In genomic region chr9:95845751-95846150, GRCh38 we compare ENCODE assay signal across 26 cellular contexts.
"Had no signal": no experiment of that assay in that cellular context is flagged by ENCODE, and none has a peak within 500 bp of the region (broad histone marks: within the 10 kb centered on the region; RNA-seq: fewer than 3 reads in every experiment).

No MANE protein-coding gene starts in this region.

- H3K4me3 Mint-ChIP-seq: naive thymus-derived CD4-positive, alpha-beta T cell; natural killer cell treated with Interleukin-12 subunit alpha and Interleukin-12 subunit beta and Interleukin-15 and Interleukin-18, amount 100 ng/mL, for 72 hours; stimulated activated effector memory CD8-positive, alpha-beta T cell treated with anti-CD3 and anti-CD28 coated beads, Interleukin-12 subunit alpha, Interleukin-12 subunit beta, amount 100 ng/mL, for 72 hours; stimulated activated naive CD8-positive, alpha-beta T cell treated with anti-CD3 and anti-CD28 coated beads, Interleukin-15, Interleukin-2, amounts not matched to agents 100 ng/mL and 50 ng/mL, for 24 hours had no signal

- H3K4me3 ChIP-seq: left ventricle myocardium inferior, lung, mucosa of descending colon, ovary, right atrium auricular region, right lobe of liver, skin epidermis, suprapubic skin, thoracic aorta, tibial artery, upper lobe of right lung had no signal

- H3K27me3 Mint-ChIP-seq: natural killer cell treated with Interleukin-12 subunit alpha and Interleukin-12 subunit beta and Interleukin-15 and Interleukin-18, amount 100 ng/mL, for 72 hours; progenitor cell of endocrine pancreas; stimulated activated naive CD8-positive, alpha-beta T cell treated with anti-CD3 and anti-CD28 coated beads, Interleukin-15, Interleukin-2, amounts not matched to agents 100 ng/mL and 50 ng/mL, for 24 hours had no signal

- H3K4me1 ChIP-seq: left ventricle myocardium inferior, right atrium auricular region, right lobe of liver, suprapubic skin, upper lobe of right lung had no signal

- FAIRE-seq: urothelium cell line had no signal

- DNase-seq: islet precursor cell; left ventricle myocardium inferior; mesendoderm; midbrain; mucosa of descending colon; naive thymus-derived CD4-positive, alpha-beta T cell; ovary; right lobe of liver; stimulated activated CD4-positive, alpha-beta T cell treated with anti-CD3 and anti-CD28 coated beads, Interleukin-12 subunit alpha, Interleukin-12 subunit beta, amount 100 ng/mL, for 4 hours; stimulated activated CD4-positive, alpha-beta T cell treated with anti-CD3 and anti-CD28 coated beads, Interleukin-15, amount 100 ng/mL, for 24 hours; stimulated activated CD4-positive, alpha-beta T cell treated with anti-CD3 and anti-CD28 coated beads, Interleukin-2, amount 100 ng/mL, for 24 hours; stimulated activated CD4-positive, alpha-beta T cell treated with anti-CD3 and anti-CD28 coated beads, Interleukin-4, amount 100 ng/mL, for 1 hour; stimulated activated naive CD4-positive, alpha-beta T cell; tibial artery; trophoblast cell; upper lobe of right lung had no signal

- H3K27ac Mint-ChIP-seq: naive thymus-derived CD4-positive, alpha-beta T cell; natural killer cell treated with Interleukin-12 subunit alpha and Interleukin-12 subunit beta and Interleukin-15 and Interleukin-18, amount 100 ng/mL, for 72 hours; progenitor cell of endocrine pancreas; stimulated activated effector memory CD8-positive, alpha-beta T cell treated with anti-CD3 and anti-CD28 coated beads, Interleukin-12 subunit alpha, Interleukin-12 subunit beta, amount 100 ng/mL, for 72 hours; stimulated activated naive CD8-positive, alpha-beta T cell treated with anti-CD3 and anti-CD28 coated beads, Interleukin-15, Interleukin-2, amounts not matched to agents 100 ng/mL and 50 ng/mL, for 24 hours had no signal

- H3K9me3 ChIP-seq: left ventricle myocardium inferior, mucosa of descending colon, ovary, right atrium auricular region, right lobe of liver, suprapubic skin, thoracic aorta, tibial artery, upper lobe of right lung had no signal

- H3K9me3 Mint-ChIP-seq: natural killer cell treated with Interleukin-12 subunit alpha and Interleukin-12 subunit beta and Interleukin-15 and Interleukin-18, amount 100 ng/mL, for 72 hours; stimulated activated effector memory CD8-positive, alpha-beta T cell treated with anti-CD3 and anti-CD28 coated beads, Interleukin-12 subunit alpha, Interleukin-12 subunit beta, amount 100 ng/mL, for 72 hours; stimulated activated naive CD8-positive, alpha-beta T cell treated with anti-CD3 and anti-CD28 coated beads, Interleukin-15, Interleukin-2, amounts not matched to agents 100 ng/mL and 50 ng/mL, for 24 hours had no signal

- ATAC-seq: mucosa of descending colon; naive thymus-derived CD4-positive, alpha-beta T cell; natural killer cell treated with Interleukin-12 subunit alpha and Interleukin-12 subunit beta and Interleukin-15 and Interleukin-18, amount 100 ng/mL, for 72 hours; right lobe of liver; stimulated activated effector memory CD8-positive, alpha-beta T cell treated with anti-CD3 and anti-CD28 coated beads, Interleukin-12 subunit alpha, Interleukin-12 subunit beta, amount 100 ng/mL, for 72 hours; upper lobe of right lung had no signal

- H3K36me3 Mint-ChIP-seq: stimulated activated effector memory CD8-positive, alpha-beta T cell treated with anti-CD3 and anti-CD28 coated beads, Interleukin-12 subunit alpha, Interleukin-12 subunit beta, amount 100 ng/mL, for 72 hours had no signal

- H3K36me3 ChIP-seq: ovary, right atrium auricular region, right lobe of liver, thoracic aorta, upper lobe of right lung had no signal

- H3K27me3 ChIP-seq: ovary, right atrium auricular region, right lobe of liver, suprapubic skin, tibial artery, upper lobe of right lung had no signal
